Comparison of ENCODE assay signal across 20 cellular contexts in genomic region chr3:99704417-99704816, GRCh38.
"Had no signal": no experiment of that assay in that cellular context is flagged by ENCODE, and none has a peak within 500 bp of the region (broad histone marks: within the 10 kb centered on the region; RNA-seq: fewer than 3 reads in every experiment).

No MANE protein-coding gene starts in this region.

- H3K36me3 Mint-ChIP-seq: memory B cell; natural killer cell treated with Interleukin-12 subunit alpha and Interleukin-12 subunit beta and Interleukin-15 and Interleukin-18, amount 100 ng/mL, for 72 hours; type B pancreatic cell had no signal

- H3K9me3 ChIP-seq: gastroesophageal sphincter, left ventricle myocardium inferior, lower lobe of right lung, neutrophil, uterus had no signal

- H3K4me3 ChIP-seq: coronary artery, gastroesophageal sphincter, left ventricle myocardium inferior, lower lobe of right lung, uterus had no signal

- H3K4me1 ChIP-seq: uterus had no signal

- H3K27me3 ChIP-seq: gastroesophageal sphincter, neutrophil, uterus had no signal

- H3K36me3 ChIP-seq: gastroesophageal sphincter, left ventricle myocardium inferior, lower lobe of right lung, neutrophil, uterus had no signal

- H3K9me3 Mint-ChIP-seq: memory B cell, type B pancreatic cell had no signal

- ATAC-seq: esophagus mucosa; gastroesophageal sphincter; left cardiac atrium; lower lobe of right lung; natural killer cell treated with Interleukin-12 subunit alpha and Interleukin-12 subunit beta and Interleukin-15 and Interleukin-18, amount 100 ng/mL, for 72 hours; right cardiac atrium had no signal

- H3K4me1 Mint-ChIP-seq: memory B cell had no signal

- DNase-seq: cerebellar nuclear complex; effector CD4-positive, alpha-beta T cell; kidney; left cardiac atrium; left ventricle myocardium inferior; lower lobe of right lung; midbrain; posterior cingulate gyrus; right cardiac atrium; small intestine; stimulated activated CD4-positive, alpha-beta T cell treated with anti-CD3 and anti-CD28 coated beads, Interleukin-12 subunit alpha, Interleukin-12 subunit beta, amount 100 ng/mL, for 4 hours; stimulated activated naive CD4-positive, alpha-beta T cell treated with Interleukin-2 at 50 U/mL for 16 hours; uterus had no signal

- H3K27ac Mint-ChIP-seq: memory B cell; natural killer cell treated with Interleukin-12 subunit alpha and Interleukin-12 subunit beta and Interleukin-15 and Interleukin-18, amount 100 ng/mL, for 72 hours; type B pancreatic cell had no signal

- H3K4me3 Mint-ChIP-seq: memory B cell; natural killer cell treated with Interleukin-12 subunit alpha and Interleukin-12 subunit beta and Interleukin-15 and Interleukin-18, amount 100 ng/mL, for 72 hours; type B pancreatic cell had no signal

- H3K27ac ChIP-seq: left ventricle myocardium inferior, lower lobe of right lung, neutrophil, uterus had no signal

- H3K27me3 Mint-ChIP-seq: type B pancreatic cell had no signal
